Comparison of ENCODE assay signal across 19 cellular contexts in the genomic region with DNA sequence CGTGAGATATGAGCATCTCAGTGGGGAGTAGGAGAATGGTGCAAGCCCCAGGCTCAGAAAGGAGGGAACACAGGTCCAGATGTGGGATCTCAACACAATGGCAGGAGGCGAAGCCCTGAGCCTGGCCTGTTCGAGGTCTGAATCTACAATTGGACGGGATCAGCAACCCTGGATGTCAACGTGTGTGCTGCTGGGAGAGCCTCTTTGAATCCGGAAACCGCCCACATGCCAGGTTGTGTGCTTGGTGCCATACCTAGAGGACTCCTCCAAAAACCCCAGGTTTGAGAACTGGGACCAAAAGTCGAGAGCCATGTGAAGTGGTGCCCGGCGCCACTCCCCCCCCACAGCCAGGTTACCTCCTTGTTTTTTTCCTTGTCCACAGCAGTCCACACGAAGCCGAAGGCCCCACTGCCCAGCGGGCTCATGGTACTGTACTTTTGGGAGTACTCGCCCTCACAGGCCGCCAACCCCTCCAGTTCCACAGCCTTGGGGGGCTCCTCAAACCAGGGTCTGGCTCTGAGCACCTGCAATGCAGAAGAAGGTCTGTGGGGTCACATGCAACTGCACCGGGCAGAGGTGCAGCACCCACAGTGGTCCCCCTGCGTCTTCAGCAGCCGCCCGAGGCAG. TPM values are rescaled to one million over a fixed set of nuclear protein-coding genes. Genes with fewer than 3 reads are reported as not detected.
DNase-seq lines count a peak whose midpoint lies in the region; ATAC-seq and TF ChIP-seq lines count a peak whose summit lies in the region.
"Had no signal": no experiment of that assay in that cellular context is flagged by ENCODE, and none has a peak within 500 bp of the region (broad histone marks: within the 10 kb centered on the region; RNA-seq: fewer than 3 reads in every experiment).

No MANE protein-coding gene starts in this region.

- intact Hi-C loops in activated B cell treated with CpG ODN at 0.5 μM for 24 hours (cut with micrococcal nuclease), result no loop called here
- intact Hi-C loops in posterior vena cava (cut with DNase I), result no loop called here
- intact Hi-C loops in body of pancreas (cut with DNase I), result no loop called here
- intact Hi-C loops in heart left ventricle (cut with DNase I), result no loop called here

- H3K36me3 ChIP-seq in body of pancreas (replicated peaks in 1 of 2; ENCODE audit: insufficient read depth in 1 of 2, low read depth in 2 of 2) (no peaks in the 10 kb centered on the region), heart left ventricle (peaks cover 0 to 3% (median 0%) of the 10 kb centered on the region in 9 donors)

- CTCF ChIA-PET in activated B cell treated with CpG ODN at 0.5 μM for 24 hours (lab: Charles Lee), result no interaction called here

- TF ChIP-seq CTCF in activated B cell treated with CpG ODN at 0.5 μM for 24 hours (IDR thresholded peaks at IDR 0.05) (no peak), body of pancreas (IDR thresholded peaks at IDR 0.05) (no peak), heart left ventricle (IDR thresholded peaks at IDR 0.05) (no peak)

- POLR2A ChIA-PET in activated naive CD8-positive, alpha-beta T cell treated with anti-CD3 and anti-CD28 coated beads, Interleukin-2, amount 10 ng/mL, durations not matched to agents 7 days and 5 days (lab: Charles Lee), result no interaction called here
- POLR2A ChIA-PET in activated B cell treated with CpG ODN at 0.5 μM for 24 hours (lab: Charles Lee), result no interaction called here

- no peak overlapping the region for H3K27ac Mint-ChIP-seq in activated naive CD8-positive, alpha-beta T cell treated with anti-CD3 and anti-CD28 coated beads, Interleukin-2, amount 10 ng/mL, durations not matched to agents 7 days and 5 days
- H3K27ac Mint-ChIP-seq in activated naive CD8-positive, alpha-beta T cell treated with anti-CD3 and anti-CD28 coated beads for 36 hours, result no peak overlapping the region
- H3K27ac Mint-ChIP-seq in activated B cell treated with CpG ODN at 0.5 μM for 24 hours, result peak overlapping the region; percentile 16
- H3K27ac Mint-ChIP-seq: CD14-positive monocyte had no signal

- H3K9me3 ChIP-seq in body of pancreas, result no peaks in the 10 kb centered on the region
- peaks cover 0 to 5% (median 0%) of the 10 kb centered on the region in 12 donors for H3K9me3 ChIP-seq in heart left ventricle

- no peaks in the 10 kb centered on the region for H3K9me3 Mint-ChIP-seq in activated naive CD8-positive, alpha-beta T cell treated with anti-CD3 and anti-CD28 coated beads, Interleukin-2, amount 10 ng/mL, durations not matched to agents 7 days and 5 days
- H3K9me3 Mint-ChIP-seq in activated naive CD8-positive, alpha-beta T cell treated with anti-CD3 and anti-CD28 coated beads for 36 hours, result peaks cover 6% of the 10 kb centered on the region
- H3K9me3 Mint-ChIP-seq in activated B cell treated with CpG ODN at 0.5 μM for 24 hours, result peaks cover 9% of the 10 kb centered on the region
- H3K9me3 Mint-ChIP-seq: H9 had no signal

- no peak overlapping the region for H3K4me3 Mint-ChIP-seq in activated naive CD8-positive, alpha-beta T cell treated with anti-CD3 and anti-CD28 coated beads, Interleukin-2, amount 10 ng/mL, durations not matched to agents 7 days and 5 days
- H3K4me3 Mint-ChIP-seq in activated naive CD8-positive, alpha-beta T cell treated with anti-CD3 and anti-CD28 coated beads for 36 hours, result no peak overlapping the region
- H3K4me3 Mint-ChIP-seq in activated B cell treated with CpG ODN at 0.5 μM for 24 hours, result no peak overlapping the region
- H3K4me3 Mint-ChIP-seq: CD14-positive monocyte, H9 had no signal

- TF ChIP-seq POLR2A in body of pancreas (IDR thresholded peaks at IDR 0.05) (no peak), heart left ventricle (IDR thresholded peaks at IDR 0.05) (no peak)

- no peak for ATAC-seq in activated naive CD8-positive, alpha-beta T cell treated with anti-CD3 and anti-CD28 coated beads, Interleukin-2, amount 10 ng/mL, durations not matched to agents 7 days and 5 days (ENCODE audit: low read depth)
- ATAC-seq in activated B cell treated with CpG ODN at 0.5 μM for 24 hours (ENCODE audit: low read depth) (no peak), body of pancreas (no peak), heart left ventricle (no peak)
- ATAC-seq: HepG2 had no signal

- no peak overlapping the region for H3K4me3 ChIP-seq in body of pancreas
- no peak overlapping the region for H3K4me3 ChIP-seq in heart left ventricle

- H3K27ac ChIP-seq in body of pancreas (no peak overlapping the region), heart left ventricle (no peak overlapping the region)

- no peaks in the 10 kb centered on the region for H3K4me1 ChIP-seq in body of pancreas
- no peaks in the 10 kb centered on the region for H3K4me1 ChIP-seq in heart left ventricle

- H3K27me3 ChIP-seq in body of pancreas (no peaks in the 10 kb centered on the region), heart left ventricle (no peaks in the 10 kb centered on the region)

- no peaks in the 10 kb centered on the region for H3K27me3 Mint-ChIP-seq in activated naive CD8-positive, alpha-beta T cell treated with anti-CD3 and anti-CD28 coated beads, Interleukin-2, amount 10 ng/mL, durations not matched to agents 7 days and 5 days
- no peaks in the 10 kb centered on the region for H3K27me3 Mint-ChIP-seq in activated naive CD8-positive, alpha-beta T cell treated with anti-CD3 and anti-CD28 coated beads for 36 hours
- no peaks in the 10 kb centered on the region for H3K27me3 Mint-ChIP-seq in activated B cell treated with CpG ODN at 0.5 μM for 24 hours

- H3K36me3 Mint-ChIP-seq in activated naive CD8-positive, alpha-beta T cell treated with anti-CD3 and anti-CD28 coated beads, Interleukin-2, amount 10 ng/mL, durations not matched to agents 7 days and 5 days, result peaks cover 16% of the 10 kb centered on the region
- H3K36me3 Mint-ChIP-seq in activated naive CD8-positive, alpha-beta T cell treated with anti-CD3 and anti-CD28 coated beads for 36 hours, result peaks cover 31% of the 10 kb centered on the region
- H3K36me3 Mint-ChIP-seq in activated B cell treated with CpG ODN at 0.5 μM for 24 hours (ENCODE audit: low read depth), result peaks cover 58% of the 10 kb centered on the region

- peak; percentile 27 for DNase-seq in activated naive CD8-positive, alpha-beta T cell treated with anti-CD3 and anti-CD28 coated beads, Interleukin-2, amount 10 ng/mL, durations not matched to agents 7 days and 5 days
- no peak for DNase-seq in activated naive CD8-positive, alpha-beta T cell treated with anti-CD3 and anti-CD28 coated beads for 36 hours
- DNase-seq in activated B cell treated with CpG ODN at 0.5 μM for 24 hours (no peak), posterior vena cava (ENCODE audit: low spot score) (peak; percentile 59), body of pancreas (no peak), heart left ventricle (no peak)
- DNase-seq in stimulated activated CD8-positive, alpha-beta memory T cell treated with anti-CD3 and anti-CD28 coated beads, Interleukin-4, amount 100 ng/mL, for 48 hours, result no peak
- DNase-seq: AML-193, DND-41, H9, KBM-7, NCI-H1105, NCI-H1694, NCI-H2081 treated with DMSO at 0.1 percent for 48 hours, NCI-H446 treated with DMSO at 0.1 percent for 48 hours, OCI-M1, SHP77 had no signal

- WGBS in body of pancreas, 2 donors, result 78 to 92% methylated on average over 14 to 19 of the region's 19 CpGs
- WGBS in heart left ventricle, 4 donors, result 87 to 96% (median 95%) methylated on average over 19 of the region's 19 CpGs

- H3K4me1 Mint-ChIP-seq in activated naive CD8-positive, alpha-beta T cell treated with anti-CD3 and anti-CD28 coated beads, Interleukin-2, amount 10 ng/mL, durations not matched to agents 7 days and 5 days, result no peaks in the 10 kb centered on the region
- H3K4me1 Mint-ChIP-seq in activated naive CD8-positive, alpha-beta T cell treated with anti-CD3 and anti-CD28 coated beads for 36 hours, result peaks cover 17% of the 10 kb centered on the region
- peaks cover 32% of the 10 kb centered on the region for H3K4me1 Mint-ChIP-seq in activated B cell treated with CpG ODN at 0.5 μM for 24 hours
- H3K4me1 Mint-ChIP-seq: CD14-positive monocyte, H9 had no signal

RNA-seq across cellular contexts. Expression of gene MTERF4, which starts 20.4 kb away (rescaled TPM):
- total RNA-seq in activated naive CD8-positive, alpha-beta T cell treated with anti-CD3 and anti-CD28 coated beads, Interleukin-2, amount 10 ng/mL, durations not matched to agents 7 days and 5 days, result 10 to 100 TPM; 88.1 to 88.9 TPM
- 10 to 100 TPM; 34.5 to 35.6 TPM for total RNA-seq in activated naive CD8-positive, alpha-beta T cell treated with anti-CD3 and anti-CD28 coated beads for 36 hours
- total RNA-seq in activated B cell treated with CpG ODN at 0.5 μM for 24 hours (99.7 and 122 TPM in 2 replicates), posterior vena cava (10 to 100 TPM; 17.1 to 17.8 TPM), body of pancreas (10 to 100 TPM; 17.1 to 39.2 TPM), heart left ventricle (10 to 100 TPM; 16.4 to 29.1 (median 22.3) TPM)
- polyA plus RNA-seq in heart left ventricle, result 10 to 100 TPM; 23.0 to 28.7 TPM

RNA-seq across cellular contexts. Expression of gene PASK, which starts 26.8 kb away (rescaled TPM):
- 100 to 1,000 TPM; 132 to 153 TPM for total RNA-seq in activated naive CD8-positive, alpha-beta T cell treated with anti-CD3 and anti-CD28 coated beads, Interleukin-2, amount 10 ng/mL, durations not matched to agents 7 days and 5 days
- 10 to 100 TPM; 68.5 to 76.4 TPM for total RNA-seq in activated naive CD8-positive, alpha-beta T cell treated with anti-CD3 and anti-CD28 coated beads for 36 hours
- total RNA-seq in activated B cell treated with CpG ODN at 0.5 μM for 24 hours (113 and 150 TPM in 2 replicates), posterior vena cava (1 to 10 TPM; 2.3 to 4.4 TPM), body of pancreas (10 to 100 TPM in 1 of 2 donors, 1 to 10 TPM in 1; 7.5 to 15.8 TPM), heart left ventricle (1 to 10 TPM in 8 of 9 donors, under 1 TPM in 1; 0.60 to 6.3 (median 1.8) TPM)
- polyA plus RNA-seq in heart left ventricle, result 1 to 10 TPM in 1 of 2 donors, under 1 TPM in 1; 0.84 to 1.2 TPM

RNA-seq across cellular contexts. Expression of gene PPP1R7, which starts 27.8 kb away (rescaled TPM):
- 10 to 100 TPM; 78.8 to 84.6 TPM for total RNA-seq in activated naive CD8-positive, alpha-beta T cell treated with anti-CD3 and anti-CD28 coated beads, Interleukin-2, amount 10 ng/mL, durations not matched to agents 7 days and 5 days
- total RNA-seq in activated naive CD8-positive, alpha-beta T cell treated with anti-CD3 and anti-CD28 coated beads for 36 hours, result 10 to 100 TPM; 80.4 to 85.1 TPM
- 72.0 and 74.5 TPM in 2 replicates for total RNA-seq in activated B cell treated with CpG ODN at 0.5 μM for 24 hours
- 10 to 100 TPM; 49.3 to 53.0 TPM for total RNA-seq in posterior vena cava
- 10 to 100 TPM; 27.0 to 99.4 TPM for total RNA-seq in body of pancreas
- 100 to 1,000 TPM in 1 of 9 donors, 10 to 100 TPM in 8; 66.7 to 110 (median 74.7) TPM for total RNA-seq in heart left ventricle
- polyA plus RNA-seq in heart left ventricle, result 100 to 1,000 TPM in 1 of 2 donors, 10 to 100 TPM in 1; 82.7 to 103 TPM

Comparison
In these comparisons a context has a peak if more than half of its experiments do, and no peak if none do; other contexts are left out.
1. DNase-seq: peak in activated naive CD8-positive, alpha-beta T cell treated with anti-CD3 and anti-CD28 coated beads, Interleukin-2, amount 10 ng/mL, durations not matched to agents 7 days and 5 days (single experiment) and posterior vena cava (single experiment); none in activated naive CD8-positive, alpha-beta T cell treated with anti-CD3 and anti-CD28 coated beads for 36 hours (single experiment), activated B cell treated with CpG ODN at 0.5 μM for 24 hours (single experiment), body of pancreas (0 of 4), heart left ventricle (0 of 5) and stimulated activated CD8-positive, alpha-beta memory T cell treated with anti-CD3 and anti-CD28 coated beads, Interleukin-4, amount 100 ng/mL, for 48 hours (single experiment).